ENCODE assay signal across 1 cellular context in the genomic region with DNA sequence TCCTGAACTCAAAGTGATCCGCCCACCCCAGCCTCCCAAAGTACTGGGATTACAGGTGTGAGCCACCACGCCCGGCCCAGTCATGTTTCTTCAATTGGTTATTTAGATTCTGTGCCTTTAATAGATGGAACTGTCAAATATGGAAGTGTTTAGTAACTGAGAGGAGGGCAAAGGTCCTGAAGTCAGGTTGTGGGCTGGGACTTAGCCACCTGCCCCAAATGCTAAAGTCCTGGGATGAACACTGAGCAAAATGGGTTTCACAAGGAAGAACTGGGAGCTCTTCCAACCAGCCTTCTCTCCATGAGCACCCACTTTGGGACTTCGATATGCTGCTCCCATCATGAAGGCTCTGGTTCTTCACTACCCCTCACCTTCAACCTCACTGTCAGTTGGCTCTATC.
TF ChIP-seq lines count a peak whose summit lies in the region.

No MANE protein-coding gene starts in this region.

TF ChIP-seq in GM12878, 131 proteins besides CTCF, POLR2A, EP300 and RAD21:
- TF ChIP-seq, protein P1, sequence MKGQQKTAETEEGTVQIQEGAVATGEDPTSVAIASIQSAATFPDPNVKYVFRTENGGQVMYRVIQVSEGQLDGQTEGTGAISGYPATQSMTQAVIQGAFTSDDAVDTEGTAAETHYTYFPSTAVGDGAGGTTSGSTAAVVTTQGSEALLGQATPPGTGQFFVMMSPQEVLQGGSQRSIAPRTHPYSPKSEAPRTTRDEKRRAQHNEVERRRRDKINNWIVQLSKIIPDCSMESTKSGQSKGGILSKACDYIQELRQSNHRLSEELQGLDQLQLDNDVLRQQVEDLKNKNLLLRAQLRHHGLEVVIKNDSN (IDR thresholded peaks at IDR 0.05; ENCODE audit: borderline replicate concordance, extremely low read length, insufficient read depth, low read depth, low read length): no peak
- TF ChIP-seq ASH2L (IDR thresholded peaks at IDR 0.05; ENCODE audit: borderline replicate concordance, low read depth) (no peak), MEF2B (IDR thresholded peaks at IDR 0.05; ENCODE audit: partially characterized antibody, poor library complexity, severe bottlenecking) (no peak), SIX5 (IDR thresholded peaks at IDR 0.05; ENCODE audit: low read depth, low read length, severe bottlenecking) (no peak), ETV6 (conservative IDR thresholded peaks at IDR 0.05 in 1 of 2, IDR thresholded peaks at IDR 0.05 in 1 of 2; ENCODE audit: borderline replicate concordance in 1 of 2, low read depth in 1 of 2) (no peak), PAX8 (IDR thresholded peaks at IDR 0.05) (no peak), ZNF24 (IDR thresholded peaks at IDR 0.05) (no peak), CREM (IDR thresholded peaks at IDR 0.05; ENCODE audit: low read depth) (no peak), PAX5 (IDR thresholded peaks at IDR 0.05; ENCODE audit: borderline replicate concordance, low read depth, low read length) (no peak)
- TF ChIP-seq, protein P2, sequence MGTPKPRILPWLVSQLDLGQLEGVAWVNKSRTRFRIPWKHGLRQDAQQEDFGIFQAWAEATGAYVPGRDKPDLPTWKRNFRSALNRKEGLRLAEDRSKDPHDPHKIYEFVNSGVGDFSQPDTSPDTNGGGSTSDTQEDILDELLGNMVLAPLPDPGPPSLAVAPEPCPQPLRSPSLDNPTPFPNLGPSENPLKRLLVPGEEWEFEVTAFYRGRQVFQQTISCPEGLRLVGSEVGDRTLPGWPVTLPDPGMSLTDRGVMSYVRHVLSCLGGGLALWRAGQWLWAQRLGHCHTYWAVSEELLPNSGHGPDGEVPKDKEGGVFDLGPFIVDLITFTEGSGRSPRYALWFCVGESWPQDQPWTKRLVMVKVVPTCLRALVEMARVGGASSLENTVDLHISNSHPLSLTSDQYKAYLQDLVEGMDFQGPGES (IDR thresholded peaks at IDR 0.05): no peak
- TF ChIP-seq, protein P3, sequence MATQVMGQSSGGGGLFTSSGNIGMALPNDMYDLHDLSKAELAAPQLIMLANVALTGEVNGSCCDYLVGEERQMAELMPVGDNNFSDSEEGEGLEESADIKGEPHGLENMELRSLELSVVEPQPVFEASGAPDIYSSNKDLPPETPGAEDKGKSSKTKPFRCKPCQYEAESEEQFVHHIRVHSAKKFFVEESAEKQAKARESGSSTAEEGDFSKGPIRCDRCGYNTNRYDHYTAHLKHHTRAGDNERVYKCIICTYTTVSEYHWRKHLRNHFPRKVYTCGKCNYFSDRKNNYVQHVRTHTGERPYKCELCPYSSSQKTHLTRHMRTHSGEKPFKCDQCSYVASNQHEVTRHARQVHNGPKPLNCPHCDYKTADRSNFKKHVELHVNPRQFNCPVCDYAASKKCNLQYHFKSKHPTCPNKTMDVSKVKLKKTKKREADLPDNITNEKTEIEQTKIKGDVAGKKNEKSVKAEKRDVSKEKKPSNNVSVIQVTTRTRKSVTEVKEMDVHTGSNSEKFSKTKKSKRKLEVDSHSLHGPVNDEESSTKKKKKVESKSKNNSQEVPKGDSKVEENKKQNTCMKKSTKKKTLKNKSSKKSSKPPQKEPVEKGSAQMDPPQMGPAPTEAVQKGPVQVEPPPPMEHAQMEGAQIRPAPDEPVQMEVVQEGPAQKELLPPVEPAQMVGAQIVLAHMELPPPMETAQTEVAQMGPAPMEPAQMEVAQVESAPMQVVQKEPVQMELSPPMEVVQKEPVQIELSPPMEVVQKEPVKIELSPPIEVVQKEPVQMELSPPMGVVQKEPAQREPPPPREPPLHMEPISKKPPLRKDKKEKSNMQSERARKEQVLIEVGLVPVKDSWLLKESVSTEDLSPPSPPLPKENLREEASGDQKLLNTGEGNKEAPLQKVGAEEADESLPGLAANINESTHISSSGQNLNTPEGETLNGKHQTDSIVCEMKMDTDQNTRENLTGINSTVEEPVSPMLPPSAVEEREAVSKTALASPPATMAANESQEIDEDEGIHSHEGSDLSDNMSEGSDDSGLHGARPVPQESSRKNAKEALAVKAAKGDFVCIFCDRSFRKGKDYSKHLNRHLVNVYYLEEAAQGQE (IDR thresholded peaks at IDR 0.05; ENCODE audit: low read depth, low read length): no peak
